22 cellular contexts compared by ENCODE assay signal in the genomic region with DNA sequence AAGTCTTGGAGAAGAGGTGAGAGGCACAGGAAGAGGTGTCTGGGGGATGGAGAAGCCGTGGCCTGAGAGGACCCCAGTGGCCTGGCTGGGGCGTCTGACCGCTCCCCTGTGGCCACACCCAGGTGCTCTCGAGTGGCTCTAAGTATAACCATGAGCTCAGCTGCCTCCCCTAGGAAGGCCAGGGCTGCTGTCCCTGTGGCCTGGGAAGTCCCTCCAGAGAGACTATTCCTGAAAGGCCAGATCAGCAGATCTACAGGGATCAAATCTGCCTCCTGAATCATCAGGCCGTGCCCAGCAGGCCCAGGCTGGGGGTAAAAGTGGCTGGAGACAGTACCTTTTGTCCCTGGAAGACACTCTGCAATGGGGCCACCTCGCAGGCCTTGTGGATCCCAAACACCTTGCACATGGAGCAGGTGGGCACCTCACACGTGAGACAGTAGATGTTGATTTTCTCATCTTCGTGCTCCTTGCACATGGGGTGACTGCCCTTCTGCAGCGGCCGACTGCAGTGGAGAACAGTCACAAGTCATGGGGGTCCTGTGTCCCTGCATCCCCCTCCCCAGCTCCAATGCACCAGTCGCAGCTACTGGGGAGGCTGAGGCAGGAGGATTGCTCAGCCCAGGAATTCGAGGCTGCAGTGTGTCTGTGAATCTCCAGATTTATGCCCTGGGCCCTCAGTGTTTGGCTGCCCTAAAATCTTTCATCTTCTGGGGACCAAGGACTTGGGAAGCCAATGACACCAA. TPM values are rescaled to one million over a fixed set of nuclear protein-coding genes. Genes with fewer than 3 reads are reported as not detected.
DNase-seq lines count a peak whose midpoint lies in the region; ATAC-seq, FAIRE-seq and TF ChIP-seq lines count a peak whose summit lies in the region.
"Had no signal": no experiment of that assay in that cellular context is flagged by ENCODE, and none has a peak within 500 bp of the region (broad histone marks: within the 10 kb centered on the region; RNA-seq: fewer than 3 reads in every experiment).

No MANE protein-coding gene starts in this region.

- H4K8ac ChIP-seq in H1 (ENCODE audit: extremely low read depth, insufficient read depth, low read length) = peak overlapping the region; percentile 41; the same call in 1 of the 2 replicates

- no peak overlapping the region for H2BK120ac ChIP-seq in H1 (replicated peaks; ENCODE audit: low read depth, low read length)

- H3K36me3 Mint-ChIP-seq in neural progenitor cell = no peaks in the 10 kb centered on the region
- no peaks in the 10 kb centered on the region for H3K36me3 Mint-ChIP-seq in stimulated activated effector memory CD8-positive, alpha-beta T cell treated with anti-CD3 and anti-CD28 coated beads, Interleukin-12 subunit alpha, Interleukin-12 subunit beta, amount 100 ng/mL, for 72 hours
- no peaks in the 10 kb centered on the region for H3K36me3 Mint-ChIP-seq in activated CD4-positive, alpha-beta T cell treated with anti-CD3 and anti-CD28 coated beads, Interleukin-2, amount 10 ng/mL, durations not matched to agents 24 days and 14 days (ENCODE audit: low read depth)
- H3K36me3 Mint-ChIP-seq: CD4-positive, CD25-positive, alpha-beta regulatory T cell had no signal

- POLR2A ChIA-PET in H1 (lab: Charles Lee; ENCODE audit: partially characterized antibody) = no interaction called here

- no peak overlapping the region for H3K27ac ChIP-seq in H1 (ENCODE audit: low read depth, low read length)
- H3K27ac ChIP-seq in left ventricle myocardium inferior (replicated peaks) = peak overlapping the region; percentile 96
- H3K27ac ChIP-seq in neural progenitor cell = no peak overlapping the region
- H3K27ac ChIP-seq: RWPE1 had no signal

- no peak overlapping the region for H2BK12ac ChIP-seq in H1 (ENCODE audit: low read depth, low read length)

- no peaks in the 10 kb centered on the region for H3K23me2 ChIP-seq in H1 (ENCODE audit: low read depth, low read length)

- no peak for TF ChIP-seq POLR2A in H1 (IDR thresholded peaks at IDR 0.05; ENCODE audit: control extremely low read depth in 1 of 2, low read depth in 2 of 2, low read length in 2 of 2)

- H2AFZ ChIP-seq in H1 (ENCODE audit: low read length) = no peak overlapping the region
- H2AFZ ChIP-seq in neural progenitor cell (replicated peaks) = no peak overlapping the region

- no peaks in the 10 kb centered on the region for H3K4me1 ChIP-seq in H1 (replicated peaks in 1 of 4; ENCODE audit: control insufficient read depth in 3 of 4, insufficient read depth in 4 of 4, low read length in 3 of 4)
- peaks cover 51% of the 10 kb centered on the region for H3K4me1 ChIP-seq in left ventricle myocardium inferior
- peaks cover 8% of the 10 kb centered on the region for H3K4me1 ChIP-seq in neural progenitor cell

- H3K4me2 ChIP-seq in H1 (ENCODE audit: insufficient read depth in 1 of 2, low read depth in 2 of 2, low read length in 2 of 2) (no peak overlapping the region), neural progenitor cell (no peak overlapping the region)

- H3F3A ChIP-seq in neural progenitor cell (ENCODE audit: low read depth) = no peaks in the 10 kb centered on the region

- DNase-seq in H1 (ENCODE audit: low read depth in 1 of 2, low spot score in 2 of 2) = no peak
- DNase-seq in left ventricle myocardium inferior = no peak
- DNase-seq in neural progenitor cell (ENCODE audit: low spot score) = no peak
- DNase-seq in stimulated activated effector memory CD8-positive, alpha-beta T cell treated with anti-CD3 and anti-CD28 coated beads, Interleukin-12 subunit alpha, Interleukin-12 subunit beta, amount 100 ng/mL, for 72 hours (ENCODE audit: low spot score in 2 of 2) = no peak
- no peak for DNase-seq in GOT3 (lab: John Stamatoyannopoulos, UW)
- no peak for DNase-seq in ecto neural progenitor cell (ENCODE audit: low spot score)
- DNase-seq in activated CD4-positive, alpha-beta T cell treated with anti-CD3 and anti-CD28 coated beads, Interleukin-2, amount 10 ng/mL, durations not matched to agents 24 days and 14 days = no peak
- DNase-seq: CD4-positive, CD25-positive, alpha-beta regulatory T cell; COR-L47; HCEC 1CT; IMR-90; NCI-H1105; NCI-H146; NCI-H2029; NCI-H226; NCI-H510A treated with DMSO at 0.1 percent for 48 hours; NCI-H748 treated with DMSO at 0.1 percent for 48 hours had no signal

- H2BK15ac ChIP-seq in H1 (ENCODE audit: low read length) = no peak overlapping the region

- WGBS in H1 (ENCODE audit: extremely low coverage in 1 of 2, insufficient coverage in 1 of 2, insufficient read length in 1 of 2, insufficient replicate concordance in 2 of 2, low coverage in 1 of 2, low lambda C conversion rate in 2 of 2, missing lambda C conversion rate in 1 of 2), 2 experiments = 94% methylated on average over 12 of the region's 12 CpGs; no CpG with 5 or more reads in 1 of the 2 experiments

- H3K27me3 ChIP-seq in H1 (replicated peaks in 1 of 4; ENCODE audit: control insufficient read depth in 3 of 4, extremely low read depth in 1 of 4, insufficient read depth in 3 of 4, low read length in 3 of 4) = peaks cover 0 to 2% (median 0%) of the 10 kb centered on the region in 4 experiments; a peak in 2 of 7 replicates
- H3K27me3 ChIP-seq in left ventricle myocardium inferior (ENCODE audit: low read depth) = no peaks in the 10 kb centered on the region
- H3K27me3 ChIP-seq in neural progenitor cell = peaks cover 9% of the 10 kb centered on the region

- no peak for FAIRE-seq in H1 (lab: Jason Lieb, UNC)
- FAIRE-seq: GM12891 had no signal

- H4K20me1 ChIP-seq in H1 (replicated peaks in 1 of 2; ENCODE audit: control insufficient read depth in 1 of 2, insufficient read depth in 2 of 2, low read length in 2 of 2) = no peaks in the 10 kb centered on the region
- H4K20me1 ChIP-seq in neural progenitor cell (ENCODE audit: low read depth) = no peaks in the 10 kb centered on the region

- H2BK5ac ChIP-seq in H1 (ENCODE audit: low read depth, low read length) = no peak overlapping the region

- CTCF ChIA-PET in H1 (lab: Charles Lee; ENCODE audit: partially characterized antibody) = interaction anchor here (0.8 to 3.2 kb wide), 5 partner anchors 11 to 84 kb away, joined by 3 to 11 read pairs (median 9); no protein-coding TSS in a partner anchor

- H2BK20ac ChIP-seq in H1 (ENCODE audit: low read length) = no peak overlapping the region

- TF ChIP-seq CTCF in H1 (IDR thresholded peaks at IDR 0.05; ENCODE audit: control extremely low read depth in 1 of 3, insufficient read depth in 1 of 3, low read depth in 1 of 3, low read length in 3 of 3) (no peak), left ventricle myocardium inferior (IDR thresholded peaks at IDR 0.05; ENCODE audit: borderline replicate concordance) (no peak), neural progenitor cell (IDR thresholded peaks at IDR 0.05) (no peak)

- ATAC-seq in stimulated activated effector memory CD8-positive, alpha-beta T cell treated with anti-CD3 and anti-CD28 coated beads, Interleukin-12 subunit alpha, Interleukin-12 subunit beta, amount 100 ng/mL, for 72 hours = peak; percentile 44

- no peak overlapping the region for H3K23ac ChIP-seq in H1 (ENCODE audit: insufficient read length)

- H3K14ac ChIP-seq in H1 (ENCODE audit: insufficient read length) = no peak overlapping the region

- no peak overlapping the region for H3K4ac ChIP-seq in H1 (replicated peaks; ENCODE audit: insufficient read length, low read depth, low read length)

- TF ChIP-seq EP300 in H1 (IDR thresholded peaks at IDR 0.05; ENCODE audit: borderline replicate concordance in 1 of 2, low read depth in 2 of 2, low read length in 2 of 2) = no peak

- H3K9me3 ChIP-seq in H1 (ENCODE audit: insufficient read depth in 2 of 2, low read depth in 1 of 2, low read length in 1 of 2) (no peaks in the 10 kb centered on the region), left ventricle myocardium inferior (replicated peaks) (no peaks in the 10 kb centered on the region), neural progenitor cell (ENCODE audit: low read depth) (no peaks in the 10 kb centered on the region)

- H3K56ac ChIP-seq in H1 (replicated peaks; ENCODE audit: insufficient read length, low read depth, low read length) = no peak overlapping the region

- H3K79me1 ChIP-seq in H1 (ENCODE audit: low read depth, low read length) = no peaks in the 10 kb centered on the region

- H4K5ac ChIP-seq in H1 (ENCODE audit: insufficient read length, low read depth, low read length) = no peak overlapping the region

- TF ChIP-seq RAD21 in H1 (IDR thresholded peaks at IDR 0.05 in 1 of 2, conservative IDR thresholded peaks at IDR 0.05 in 1 of 2; ENCODE audit: low read depth in 2 of 2, low read length in 2 of 2) = no peak

- peak overlapping the region; percentile 93 for H3K27ac Mint-ChIP-seq in neural progenitor cell
- H3K27ac Mint-ChIP-seq in stimulated activated effector memory CD8-positive, alpha-beta T cell treated with anti-CD3 and anti-CD28 coated beads, Interleukin-12 subunit alpha, Interleukin-12 subunit beta, amount 100 ng/mL, for 72 hours = no peak overlapping the region
- H3K27ac Mint-ChIP-seq in activated CD4-positive, alpha-beta T cell treated with anti-CD3 and anti-CD28 coated beads, Interleukin-2, amount 10 ng/mL, durations not matched to agents 24 days and 14 days = no peak overlapping the region

- no peak overlapping the region for H3K4me3 Mint-ChIP-seq in neural progenitor cell
- H3K4me3 Mint-ChIP-seq in stimulated activated effector memory CD8-positive, alpha-beta T cell treated with anti-CD3 and anti-CD28 coated beads, Interleukin-12 subunit alpha, Interleukin-12 subunit beta, amount 100 ng/mL, for 72 hours = no peak overlapping the region
- H3K4me3 Mint-ChIP-seq in activated CD4-positive, alpha-beta T cell treated with anti-CD3 and anti-CD28 coated beads, Interleukin-2, amount 10 ng/mL, durations not matched to agents 24 days and 14 days = no peak overlapping the region
- H3K4me3 Mint-ChIP-seq: CD4-positive, CD25-positive, alpha-beta regulatory T cell had no signal

- H3K18ac ChIP-seq in H1 (ENCODE audit: extremely low read depth, low read length) = no peak overlapping the region

- H3K4me1 Mint-ChIP-seq in neural progenitor cell = peaks cover 2% of the 10 kb centered on the region
- H3K4me1 Mint-ChIP-seq in stimulated activated effector memory CD8-positive, alpha-beta T cell treated with anti-CD3 and anti-CD28 coated beads, Interleukin-12 subunit alpha, Interleukin-12 subunit beta, amount 100 ng/mL, for 72 hours = no peaks in the 10 kb centered on the region
- H3K4me1 Mint-ChIP-seq in activated CD4-positive, alpha-beta T cell treated with anti-CD3 and anti-CD28 coated beads, Interleukin-2, amount 10 ng/mL, durations not matched to agents 24 days and 14 days = peaks cover 1% of the 10 kb centered on the region
- H3K4me1 Mint-ChIP-seq: CD4-positive, CD25-positive, alpha-beta regulatory T cell had no signal

- H2AK5ac ChIP-seq in H1 (ENCODE audit: low read depth, low read length) = no peak overlapping the region; the same call in 1 of the 2 replicates

- H3K4me3 ChIP-seq in H1 (ENCODE audit: extremely low read depth in 1 of 4, insufficient read depth in 2 of 4, low read depth in 3 of 4, low read length in 4 of 4) = no peak overlapping the region
- peak overlapping the region; percentile 71 for H3K4me3 ChIP-seq in left ventricle myocardium inferior
- no peak overlapping the region for H3K4me3 ChIP-seq in neural progenitor cell

- H3K36me3 ChIP-seq in H1 (ENCODE audit: control insufficient read depth in 2 of 4, insufficient read depth in 4 of 4, low read length in 3 of 4) = no peaks in the 10 kb centered on the region
- peaks cover 79% of the 10 kb centered on the region for H3K36me3 ChIP-seq in left ventricle myocardium inferior
- no peaks in the 10 kb centered on the region for H3K36me3 ChIP-seq in neural progenitor cell

- H3K79me2 ChIP-seq in H1 (ENCODE audit: control insufficient read depth in 1 of 2, insufficient read depth in 2 of 2, low read length in 2 of 2) (no peaks in the 10 kb centered on the region), neural progenitor cell (ENCODE audit: low read depth) (no peaks in the 10 kb centered on the region)

- no peak overlapping the region for H3K9ac ChIP-seq in H1 (replicated peaks in 1 of 4; ENCODE audit: extremely low read depth in 1 of 4, low read depth in 3 of 4, low read length in 3 of 4)
- no peak overlapping the region for H3K9ac ChIP-seq in neural progenitor cell

- no peak overlapping the region for H4K91ac ChIP-seq in H1 (replicated peaks; ENCODE audit: insufficient read length, low read length)

- H3K9me3 Mint-ChIP-seq in neural progenitor cell = no peaks in the 10 kb centered on the region
- no peaks in the 10 kb centered on the region for H3K9me3 Mint-ChIP-seq in stimulated activated effector memory CD8-positive, alpha-beta T cell treated with anti-CD3 and anti-CD28 coated beads, Interleukin-12 subunit alpha, Interleukin-12 subunit beta, amount 100 ng/mL, for 72 hours
- H3K9me3 Mint-ChIP-seq in activated CD4-positive, alpha-beta T cell treated with anti-CD3 and anti-CD28 coated beads, Interleukin-2, amount 10 ng/mL, durations not matched to agents 24 days and 14 days = no peaks in the 10 kb centered on the region
- H3K9me3 Mint-ChIP-seq: CD4-positive, CD25-positive, alpha-beta regulatory T cell had no signal

- peaks cover 8% of the 10 kb centered on the region for H3K27me3 Mint-ChIP-seq in neural progenitor cell (ENCODE audit: insufficient read depth, low read depth)
- peaks cover 26% of the 10 kb centered on the region for H3K27me3 Mint-ChIP-seq in activated CD4-positive, alpha-beta T cell treated with anti-CD3 and anti-CD28 coated beads, Interleukin-2, amount 10 ng/mL, durations not matched to agents 24 days and 14 days

- intact Hi-C loops in left ventricle myocardium inferior (cut with micrococcal nuclease) = no loop called here
- intact Hi-C loops in activated CD4-positive, alpha-beta T cell treated with anti-CD3 and anti-CD28 coated beads, Interleukin-2, amount 10 ng/mL, durations not matched to agents 24 days and 14 days (cut with micrococcal nuclease) = no loop called here

RNA-seq across cellular contexts. Expression of gene TRIM63, which starts 6.4 kb away (rescaled TPM):
- not detected in 2 replicates for total RNA-seq in H1 (2021; fragmentation: NEBNext Ultra II Directional; extraction: Animal tissue kit (Norgen Biotek cat#: 25700))
- polyA plus RNA-seq in H1 (2011; rRNA removed) = not detected in 2 replicates
- not detected for polyA plus RNA-seq in H1 (2011; cell fraction: cytosol; rRNA removed)
- polyA plus RNA-seq in H1 (2011; cell fraction: nucleus; rRNA removed) = not detected
- polyA plus RNA-seq in H1 (2012, experiment 1 of 2) = not detected in 4 replicates
- polyA plus RNA-seq in H1 (2012, experiment 2 of 2) = not detected
- not detected for polyA plus RNA-seq in H1 (2013, experiment 1 of 2)
- polyA plus RNA-seq in H1 (2013, experiment 2 of 2) = 0.04 TPM
- not detected in 2 replicates for polyA minus RNA-seq in H1 (2011; rRNA and poly(A)+ RNA removed)
- polyA minus RNA-seq in H1 (2011; cell fraction: cytosol; rRNA and poly(A)+ RNA removed) = not detected
- not detected for polyA minus RNA-seq in H1 (2011; cell fraction: nucleus; rRNA and poly(A)+ RNA removed)
- total RNA-seq in left ventricle myocardium inferior (203 TPM), neural progenitor cell (ENCODE audit: low replicate concordance) (not detected in 2 replicates)
- not detected in 2 replicates for total RNA-seq in activated CD4-positive, alpha-beta T cell treated with anti-CD3 and anti-CD28 coated beads, Interleukin-2, amount 10 ng/mL, durations not matched to agents 24 days and 14 days
- total RNA-seq: A673; CD4-positive, CD25-positive, alpha-beta regulatory T cell; G401; IMR-90 had no signal
- polyA plus RNA-seq: BJ; CD4-positive, CD25-positive, alpha-beta regulatory T cell; IMR-90 had no signal

RNA-seq across cellular contexts. Expression of gene SLC30A2, which starts 15.1 kb away (rescaled TPM):
- 0.19 TPM in 1 of 2 replicates, not detected in the other for total RNA-seq in H1 (2021; fragmentation: NEBNext Ultra II Directional; extraction: Animal tissue kit (Norgen Biotek cat#: 25700))
- 0.76 and 0.78 TPM in 2 replicates for polyA plus RNA-seq in H1 (2011; rRNA removed)
- polyA plus RNA-seq in H1 (2011; cell fraction: cytosol; rRNA removed) = 0.58 TPM
- 0.57 TPM for polyA plus RNA-seq in H1 (2011; cell fraction: nucleus; rRNA removed)
- polyA plus RNA-seq in H1 (2012, experiment 1 of 2) = 0.07 to 0.81 TPM (median 0.43 TPM) in 4 replicates
- polyA plus RNA-seq in H1 (2012, experiment 2 of 2) = not detected
- polyA plus RNA-seq in H1 (2013, experiment 1 of 2) = 0.06 TPM
- polyA plus RNA-seq in H1 (2013, experiment 2 of 2) = 0.09 TPM
- polyA minus RNA-seq in H1 (2011; rRNA and poly(A)+ RNA removed) = 0.88 TPM in 2 replicates
- not detected for polyA minus RNA-seq in H1 (2011; cell fraction: cytosol; rRNA and poly(A)+ RNA removed)
- 0.20 TPM for polyA minus RNA-seq in H1 (2011; cell fraction: nucleus; rRNA and poly(A)+ RNA removed)
- total RNA-seq in left ventricle myocardium inferior (7.1 TPM), neural progenitor cell (ENCODE audit: low replicate concordance) (not detected in 2 replicates)
- total RNA-seq in activated CD4-positive, alpha-beta T cell treated with anti-CD3 and anti-CD28 coated beads, Interleukin-2, amount 10 ng/mL, durations not matched to agents 24 days and 14 days = not detected in 2 replicates
- total RNA-seq: A673; CD4-positive, CD25-positive, alpha-beta regulatory T cell; IMR-90 had no signal
- polyA plus RNA-seq: BJ, IMR-90 had no signal

RNA-seq across cellular contexts. Expression of gene EXTL1, which starts 39.4 kb away (rescaled TPM):
- total RNA-seq in H1 (2021; fragmentation: NEBNext Ultra II Directional; extraction: Animal tissue kit (Norgen Biotek cat#: 25700)) = 1.2 and 1.3 TPM in 2 replicates
- polyA plus RNA-seq in H1 (2011; rRNA removed) = 0.89 and 2.0 TPM in 2 replicates
- polyA plus RNA-seq in H1 (2011; cell fraction: cytosol; rRNA removed) = 1.2 TPM
- 3.4 TPM for polyA plus RNA-seq in H1 (2011; cell fraction: nucleus; rRNA removed)
- polyA plus RNA-seq in H1 (2012, experiment 1 of 2) = 0.34 to 0.88 TPM (median 0.71 TPM) in 4 replicates
- 0.60 TPM for polyA plus RNA-seq in H1 (2012, experiment 2 of 2)
- polyA plus RNA-seq in H1 (2013, experiment 1 of 2) = 0.41 TPM
- polyA plus RNA-seq in H1 (2013, experiment 2 of 2) = 0.33 TPM
- 2.3 and 2.8 TPM in 2 replicates for polyA minus RNA-seq in H1 (2011; rRNA and poly(A)+ RNA removed)
- not detected for polyA minus RNA-seq in H1 (2011; cell fraction: cytosol; rRNA and poly(A)+ RNA removed)
- 6.6 TPM for polyA minus RNA-seq in H1 (2011; cell fraction: nucleus; rRNA and poly(A)+ RNA removed)
- total RNA-seq in left ventricle myocardium inferior = 11.3 TPM
- 0.95 and 2.1 TPM in 2 replicates for total RNA-seq in neural progenitor cell (ENCODE audit: low replicate concordance)
- total RNA-seq in activated CD4-positive, alpha-beta T cell treated with anti-CD3 and anti-CD28 coated beads, Interleukin-2, amount 10 ng/mL, durations not matched to agents 24 days and 14 days = not detected in 2 replicates
- total RNA-seq: A673; CD4-positive, CD25-positive, alpha-beta regulatory T cell had no signal

RNA-seq across cellular contexts. Expression of gene PDIK1L, which starts 50.6 kb away (rescaled TPM):
- total RNA-seq in H1 (2021; fragmentation: NEBNext Ultra II Directional; extraction: Animal tissue kit (Norgen Biotek cat#: 25700)) = 4.5 and 5.2 TPM in 2 replicates
- 0.83 and 0.95 TPM in 2 replicates for polyA plus RNA-seq in H1 (2011; rRNA removed)
- polyA plus RNA-seq in H1 (2011; cell fraction: cytosol; rRNA removed) = 1.6 TPM
- 1.2 TPM for polyA plus RNA-seq in H1 (2011; cell fraction: nucleus; rRNA removed)
- polyA plus RNA-seq in H1 (2012, experiment 1 of 2) = 1.5 to 4.6 TPM (median 2.2 TPM) in 4 replicates
- polyA plus RNA-seq in H1 (2012, experiment 2 of 2) = 0.37 TPM
- polyA plus RNA-seq in H1 (2013, experiment 1 of 2) = 1.5 TPM
- 1.5 TPM for polyA plus RNA-seq in H1 (2013, experiment 2 of 2)
- 4.8 and 5.8 TPM in 2 replicates for polyA minus RNA-seq in H1 (2011; rRNA and poly(A)+ RNA removed)
- 1.8 TPM for polyA minus RNA-seq in H1 (2011; cell fraction: cytosol; rRNA and poly(A)+ RNA removed)
- 3.8 TPM for polyA minus RNA-seq in H1 (2011; cell fraction: nucleus; rRNA and poly(A)+ RNA removed)
- 4.2 TPM for total RNA-seq in left ventricle myocardium inferior
- total RNA-seq in neural progenitor cell (ENCODE audit: low replicate concordance) = 11.0 and 12.0 TPM in 2 replicates
- total RNA-seq in activated CD4-positive, alpha-beta T cell treated with anti-CD3 and anti-CD28 coated beads, Interleukin-2, amount 10 ng/mL, durations not matched to agents 24 days and 14 days = 15.8 and 18.7 TPM in 2 replicates

Comparison
In these comparisons a context has a peak if more than half of its experiments do, and no peak if none do; other contexts are left out.
1. RNA of gene TRIM63, which starts 6.4 kb away (total RNA-seq): 203 TPM in left ventricle myocardium inferior (single experiment); not detected in H1, not detected in neural progenitor cell and not detected in activated CD4-positive, alpha-beta T cell treated with anti-CD3 and anti-CD28 coated beads, Interleukin-2, amount 10 ng/mL, durations not matched to agents 24 days and 14 days; every median in the first group is over 100 times any median in the second.